ENCODE assay signal across 16 cellular contexts in genomic region chr15:25832158-25832557, GRCh38. TPM values are rescaled to one million over a fixed set of nuclear protein-coding genes. Genes with fewer than 3 reads are reported as not detected.
DNase-seq lines count a peak whose midpoint lies in the region; ATAC-seq, FAIRE-seq and TF ChIP-seq lines count a peak whose summit lies in the region.
"Had no signal": no experiment of that assay in that cellular context is flagged by ENCODE, and none has a peak within 500 bp of the region (broad histone marks: within the 10 kb centered on the region; RNA-seq: fewer than 3 reads in every experiment).

No MANE protein-coding gene starts in this region.

- H3K27ac Mint-ChIP-seq in astrocyte (ENCODE audit: unreplicated experiment) (peak overlapping the region; percentile 97), nephron progenitor cell (peak overlapping the region; percentile 17)

- peaks cover 75% of the 10 kb centered on the region for H3K79me2 ChIP-seq in astrocyte (ENCODE audit: insufficient read depth, low read length)

- H3K4me1 Mint-ChIP-seq in astrocyte (ENCODE audit: low read depth, unreplicated experiment) (peaks cover 47% of the 10 kb centered on the region), nephron progenitor cell (peaks cover 24% of the 10 kb centered on the region)

- peak overlapping the region; percentile 77 for H3K4me2 ChIP-seq in astrocyte (ENCODE audit: low read length)

- H3K9me3 ChIP-seq in astrocyte (ENCODE audit: insufficient read depth, low read depth, low read length) (no peaks in the 10 kb centered on the region), aorta (ENCODE audit: control insufficient read depth, low read length) (no peaks in the 10 kb centered on the region)
- H3K9me3 ChIP-seq: neutrophil, SJCRH30 had no signal

- no peak overlapping the region for H3K4me3 ChIP-seq in astrocyte (ENCODE audit: insufficient read depth, low read depth, low read length)
- no peak overlapping the region for H3K4me3 ChIP-seq in aorta (ENCODE audit: low read length in 2 of 2)
- H3K4me3 ChIP-seq: SJCRH30 had no signal

- no peak overlapping the region for H2AFZ ChIP-seq in astrocyte (ENCODE audit: low read depth, low read length)

- H3K9ac ChIP-seq in astrocyte (ENCODE audit: low read length): peak overlapping the region; percentile 90

- H3K27me3 ChIP-seq in astrocyte (ENCODE audit: insufficient read depth, low read length): no peaks in the 10 kb centered on the region
- no peaks in the 10 kb centered on the region for H3K27me3 ChIP-seq in aorta (ENCODE audit: control insufficient read depth in 1 of 2, insufficient read depth in 2 of 2, low read length in 1 of 2)
- H3K27me3 ChIP-seq: neutrophil, SJCRH30 had no signal

- 62 to 66% methylated on average over 5 of the region's 5 CpGs for WGBS in aorta, 2 donors

- H3K27me3 Mint-ChIP-seq in astrocyte (ENCODE audit: low read depth, unreplicated experiment): peaks cover 3% of the 10 kb centered on the region
- H3K27me3 Mint-ChIP-seq in nephron progenitor cell (ENCODE audit: low read depth, poor library complexity): peaks cover 9% of the 10 kb centered on the region

- H4K20me1 ChIP-seq in astrocyte (ENCODE audit: insufficient read depth, low read length): no peaks in the 10 kb centered on the region

- peak; percentile 93 for FAIRE-seq in astrocyte (lab: Jason Lieb, UNC)

- H3K9me3 Mint-ChIP-seq in astrocyte (ENCODE audit: unreplicated experiment) (no peaks in the 10 kb centered on the region), nephron progenitor cell (peaks cover 5% of the 10 kb centered on the region)

- peak overlapping the region; percentile 31 for H3K4me3 Mint-ChIP-seq in astrocyte (ENCODE audit: unreplicated experiment)
- H3K4me3 Mint-ChIP-seq in nephron progenitor cell: no peak overlapping the region

- no peak for TF ChIP-seq CTCF in astrocyte (IDR thresholded peaks at IDR 0.05; ENCODE audit: insufficient read depth, low read depth, low read length)
- TF ChIP-seq CTCF in nephron progenitor cell (IDR thresholded peaks at IDR 0.05): no peak

- H3K27ac ChIP-seq in astrocyte (ENCODE audit: low read depth, low read length) (peak overlapping the region; percentile 96), aorta (ENCODE audit: low read depth in 1 of 2, low read length in 2 of 2) (peak overlapping the region; percentile 80 to 99)
- H3K27ac ChIP-seq: C4-2B, neutrophil, SJCRH30, WERI-Rb-1 had no signal

- no peaks in the 10 kb centered on the region for H3K36me3 ChIP-seq in astrocyte (ENCODE audit: insufficient read depth, low read length)
- no peaks in the 10 kb centered on the region for H3K36me3 ChIP-seq in aorta (ENCODE audit: control insufficient read depth in 1 of 2, insufficient read depth in 2 of 2, low read length in 1 of 2)
- H3K36me3 ChIP-seq: neutrophil, SJCRH30, WERI-Rb-1 had no signal

- H3K4me1 ChIP-seq in astrocyte (ENCODE audit: insufficient read depth, low read length): peaks cover 28% of the 10 kb centered on the region
- peaks cover 9 to 11% of the 10 kb centered on the region in 2 donors for H3K4me1 ChIP-seq in aorta (ENCODE audit: control insufficient read depth in 1 of 2, insufficient read depth in 2 of 2, low read length in 2 of 2)
- H3K4me1 ChIP-seq: SJCRH30 had no signal

- DNase-seq in stimulated activated CD4-positive, alpha-beta T cell treated with anti-CD3 and anti-CD28 coated beads, Interleukin-4, amount 100 ng/mL, for 24 hours: peak; percentile 40
- DNase-seq in stimulated activated CD4-positive, alpha-beta T cell treated with anti-CD3 and anti-CD28 coated beads, Interleukin-4, amount 100 ng/mL, for 1 hour: no peak
- DNase-seq in astrocyte (ENCODE audit: low read depth) (peak; percentile 67), nephron progenitor cell (no peak), aorta (no peak), H4 (ENCODE audit: low spot score) (no peak), NCI-H446 (lab: John Stamatoyannopoulos, UW) (no peak)
- DNase-seq: dermis blood vessel endothelial cell, foreskin melanocyte, NCI-H1436 treated with DMSO at 0.1 percent for 48 hours, NCI-H748 treated with DMSO at 0.1 percent for 48 hours, WERI-Rb-1 had no signal

- intact Hi-C loops in aorta (cut with DNase I): loop anchor here in 1 of 2 donors (5.0 kb wide), 2 partner anchors 45 to 110 kb away; no protein-coding TSS in a partner anchor

- H3K36me3 Mint-ChIP-seq in astrocyte (ENCODE audit: low read depth, unreplicated experiment) (no peaks in the 10 kb centered on the region), nephron progenitor cell (ENCODE audit: low read depth) (no peaks in the 10 kb centered on the region)

- ATAC-seq in aorta (ENCODE audit: low FRiP score) (no peak), GM19351 (IDR thresholded peaks at IDR 0.05; ENCODE audit: unreplicated experiment) (no peak)

RNA-seq across cellular contexts. Expression of gene ATP10A, which starts 31.0 kb away (rescaled TPM):
- total RNA-seq in astrocyte (21.1 and 36.6 TPM in 2 replicates), aorta (10 to 100 TPM; 19.9 to 55.0 TPM)
- 10 to 100 TPM in 1 of 2 donors, 1 to 10 TPM in 1; 3.6 to 24.4 TPM for polyA plus RNA-seq in aorta
- 1.3 and 2.4 TPM in 2 replicates for total RNA-seq in H4 (2014; rRNA removed; shearing (Covaris generic))

Comparison
In these comparisons a context has a peak if more than half of its experiments do, and no peak if none do; other contexts are left out.
1. DNase-seq: peak in stimulated activated CD4-positive, alpha-beta T cell treated with anti-CD3 and anti-CD28 coated beads, Interleukin-4, amount 100 ng/mL, for 24 hours (single experiment) and astrocyte (single experiment); none in stimulated activated CD4-positive, alpha-beta T cell treated with anti-CD3 and anti-CD28 coated beads, Interleukin-4, amount 100 ng/mL, for 1 hour (single experiment), nephron progenitor cell (single experiment), aorta (0 of 2), H4 (single experiment) and NCI-H446 (0 of 2).